In genomic region chr9:119634036-119634435, GRCh38 we compare ENCODE assay signal across 23 cellular contexts.
"Had no signal": no experiment of that assay in that cellular context is flagged by ENCODE, and none has a peak within 500 bp of the region (broad histone marks: within the 10 kb centered on the region; RNA-seq: fewer than 3 reads in every experiment).

No MANE protein-coding gene starts in this region.

- H3K4me3 Mint-ChIP-seq: dendritic cell treated with granulocyte-macrophage colony-stimulating factor and Interleukin-4, amounts not matched to agents 40 ng/mL and 50 ng/mL, for 4 days; effector memory CD8-positive, alpha-beta T cell; endodermal cell; mesothelial cell of epicardium; naive B cell had no signal

- ATAC-seq: effector memory CD8-positive, alpha-beta T cell; esophagus mucosa; gastrocnemius medialis; heart right ventricle; left cardiac atrium; left lung; left ventricle myocardium superior; lower lobe of right lung; mucosa of descending colon had no signal

- H3K9me3 Mint-ChIP-seq: endodermal cell, mesothelial cell of epicardium had no signal

- H3K27ac Mint-ChIP-seq: dendritic cell treated with granulocyte-macrophage colony-stimulating factor and Interleukin-4, amounts not matched to agents 40 ng/mL and 50 ng/mL, for 4 days; effector memory CD8-positive, alpha-beta T cell; endodermal cell; mesothelial cell of epicardium; naive B cell had no signal

- H3K4me1 Mint-ChIP-seq: endodermal cell, mesothelial cell of epicardium, naive B cell had no signal

- H3K27me3 Mint-ChIP-seq: dendritic cell treated with granulocyte-macrophage colony-stimulating factor and Interleukin-4, amounts not matched to agents 40 ng/mL and 50 ng/mL, for 4 days; effector memory CD8-positive, alpha-beta T cell; naive B cell had no signal

- H3K36me3 Mint-ChIP-seq: mesothelial cell of epicardium, naive B cell had no signal

- DNase-seq: cortex of kidney; effector CD8-positive, alpha-beta T cell; effector memory CD8-positive, alpha-beta T cell; endodermal cell; erythroblast; esophagus squamous epithelium; foreskin fibroblast; foreskin melanocyte; gastrocnemius medialis; glutamatergic neuron; head of caudate nucleus; heart right ventricle; hippocampal formation; left cardiac atrium; left lung; left ventricle myocardium superior; lower lobe of right lung; mesenchymal stem cell; mucosa of descending colon; naive B cell had no signal
